In genomic region chr11:19714093-19714386, GRCh38 we compare ENCODE assay signal across 8 cellular contexts. TPM values are rescaled to one million over a fixed set of nuclear protein-coding genes. Genes with fewer than 3 reads are reported as not detected.
DNase-seq lines count a peak whose midpoint lies in the region; ATAC-seq, FAIRE-seq and TF ChIP-seq lines count a peak whose summit lies in the region.

No MANE protein-coding gene starts in this region.

- no peak overlapping the region for H3K27ac Mint-ChIP-seq in activated CD4-positive, alpha-beta T cell treated with anti-CD3 and anti-CD28 coated beads, Interleukin-2, amount 10 ng/mL, durations not matched to agents 7 days and 5 days
- peak overlapping the region; percentile 72 for H3K27ac Mint-ChIP-seq in astrocyte (ENCODE audit: unreplicated experiment)

- H3K4me1 ChIP-seq in astrocyte (ENCODE audit: insufficient read depth, low read length) (peaks cover 37% of the 10 kb centered on the region), left lung (peaks cover 7 to 31% of the 10 kb centered on the region in 2 donors), transverse colon (peaks cover 0 to 37% (median 28%) of the 10 kb centered on the region in 4 donors)

- FAIRE-seq in astrocyte (lab: Jason Lieb, UNC), result no peak

- no peaks in the 10 kb centered on the region for H3K9me3 Mint-ChIP-seq in activated CD4-positive, alpha-beta T cell treated with anti-CD3 and anti-CD28 coated beads, Interleukin-2, amount 10 ng/mL, durations not matched to agents 7 days and 5 days
- H3K9me3 Mint-ChIP-seq in astrocyte (ENCODE audit: unreplicated experiment), result no peaks in the 10 kb centered on the region

- peaks cover 59% of the 10 kb centered on the region for H3K27me3 Mint-ChIP-seq in activated CD4-positive, alpha-beta T cell treated with anti-CD3 and anti-CD28 coated beads, Interleukin-2, amount 10 ng/mL, durations not matched to agents 7 days and 5 days
- peaks cover 26% of the 10 kb centered on the region for H3K27me3 Mint-ChIP-seq in astrocyte (ENCODE audit: low read depth, unreplicated experiment)

- H3K4me2 ChIP-seq in astrocyte (ENCODE audit: low read length), result peak overlapping the region; percentile 97

- peak overlapping the region; percentile 64 for H2AFZ ChIP-seq in astrocyte (ENCODE audit: low read depth, low read length)

- peaks cover 26% of the 10 kb centered on the region for H3K4me1 Mint-ChIP-seq in activated CD4-positive, alpha-beta T cell treated with anti-CD3 and anti-CD28 coated beads, Interleukin-2, amount 10 ng/mL, durations not matched to agents 7 days and 5 days
- H3K4me1 Mint-ChIP-seq in astrocyte (ENCODE audit: low read depth, unreplicated experiment), result peaks cover 19% of the 10 kb centered on the region

- H3K36me3 ChIP-seq in astrocyte (ENCODE audit: insufficient read depth, low read length) (no peaks in the 10 kb centered on the region), left lung (no peaks in the 10 kb centered on the region), transverse colon (no peaks in the 10 kb centered on the region)

- peak overlapping the region; percentile 91 for H3K27ac ChIP-seq in astrocyte (ENCODE audit: low read depth, low read length)
- H3K27ac ChIP-seq in left lung, result peak overlapping the region in 1 of 2 donors; percentile 11
- peak overlapping the region; percentile 86 to 94 (median 90) for H3K27ac ChIP-seq in transverse colon

- intact Hi-C loops in left lung (cut with DNase I), result no loop called here
- intact Hi-C loops in transverse colon (cut with DNase I; ENCODE audit: low total_unique reads), result loop anchor here (5.0 kb wide), 1 partner anchor 37 kb away; no protein-coding TSS in a partner anchor
- intact Hi-C loops in posterior vena cava (cut with DNase I), result no loop called here

- H3K79me2 ChIP-seq in astrocyte (ENCODE audit: insufficient read depth, low read length), result peaks cover 36% of the 10 kb centered on the region

- H3K27me3 ChIP-seq in astrocyte (ENCODE audit: insufficient read depth, low read length), result no peaks in the 10 kb centered on the region
- peaks cover 0 to 37% of the 10 kb centered on the region in 2 donors for H3K27me3 ChIP-seq in left lung
- peaks cover 33% of the 10 kb centered on the region for H3K27me3 ChIP-seq in transverse colon

- H3K9me3 ChIP-seq in astrocyte (ENCODE audit: insufficient read depth, low read depth, low read length) (no peaks in the 10 kb centered on the region), left lung (no peaks in the 10 kb centered on the region), transverse colon (no peaks in the 10 kb centered on the region)

- no peak for DNase-seq in activated CD4-positive, alpha-beta T cell treated with anti-CD3 and anti-CD28 coated beads, Interleukin-2, amount 10 ng/mL, durations not matched to agents 7 days and 5 days
- DNase-seq in activated CD4-positive, alpha-beta T cell treated with anti-CD3 and anti-CD28 coated beads, Interleukin-2, amount 50 U/mL, for 4 hours, result no peak
- no peak for DNase-seq in astrocyte (ENCODE audit: low read depth)
- peak in 1 of 2 donors; percentile 76 for DNase-seq in left lung
- DNase-seq in transverse colon, result no peak
- no peak for DNase-seq in posterior vena cava (ENCODE audit: low spot score)
- DNase-seq in NCI-H1436 (lab: John Stamatoyannopoulos, UW), result no peak

- H4K20me1 ChIP-seq in astrocyte (ENCODE audit: insufficient read depth, low read length), result no peaks in the 10 kb centered on the region

- WGBS in transverse colon (ENCODE audit: low coverage in 1 of 2), 2 donors, result 0 to 7% methylated on average over 3 to 17 of the region's 17 CpGs

- ATAC-seq in left lung (peak; percentile 4), HG02970 (IDR thresholded peaks at IDR 0.05; ENCODE audit: low FRiP score, unreplicated experiment) (no peak)

- peak overlapping the region; percentile 45 for H3K4me3 Mint-ChIP-seq in activated CD4-positive, alpha-beta T cell treated with anti-CD3 and anti-CD28 coated beads, Interleukin-2, amount 10 ng/mL, durations not matched to agents 7 days and 5 days
- H3K4me3 Mint-ChIP-seq in astrocyte (ENCODE audit: unreplicated experiment), result peak overlapping the region; percentile 80

- no peak for TF ChIP-seq POLR2A in transverse colon (IDR thresholded peaks at IDR 0.05)

- H3K4me3 ChIP-seq in astrocyte (ENCODE audit: insufficient read depth, low read depth, low read length), result peak overlapping the region; percentile 71
- peak overlapping the region; percentile 54 to 55 for H3K4me3 ChIP-seq in left lung
- H3K4me3 ChIP-seq in transverse colon, result peak overlapping the region; percentile 48 to 77 (median 58)

- in situ Hi-C loops in transverse colon (cut with MboI; ENCODE audit: low pct_ligation_motif_present in 1 of 4, low pct_unique_long_range_greater_than_20kb in 1 of 4, low sequenced_read_pairs in 3 of 4), result no loop called here

- CTCF ChIA-PET in activated CD4-positive, alpha-beta T cell treated with anti-CD3 and anti-CD28 coated beads, Interleukin-2, amount 10 ng/mL, durations not matched to agents 7 days and 5 days (lab: Charles Lee), result interaction anchor here (1.2 kb wide), 1 partner anchor 10 kb away, joined by 6 read pairs; no protein-coding TSS in a partner anchor

- no peaks in the 10 kb centered on the region for H3K36me3 Mint-ChIP-seq in activated CD4-positive, alpha-beta T cell treated with anti-CD3 and anti-CD28 coated beads, Interleukin-2, amount 10 ng/mL, durations not matched to agents 7 days and 5 days (ENCODE audit: low read depth)
- no peaks in the 10 kb centered on the region for H3K36me3 Mint-ChIP-seq in astrocyte (ENCODE audit: low read depth, unreplicated experiment)

- TF ChIP-seq EP300 in transverse colon (IDR thresholded peaks at IDR 0.05; ENCODE audit: low read depth), result no peak

- H3K9ac ChIP-seq in astrocyte (ENCODE audit: low read length), result peak overlapping the region; percentile 84

- TF ChIP-seq CTCF in astrocyte (IDR thresholded peaks at IDR 0.05; ENCODE audit: insufficient read depth, low read depth, low read length), result no peak
- no peak for TF ChIP-seq CTCF in left lung (IDR thresholded peaks at IDR 0.05)
- TF ChIP-seq CTCF in transverse colon (IDR thresholded peaks at IDR 0.05), result no peak

- POLR2A ChIA-PET in activated CD4-positive, alpha-beta T cell treated with anti-CD3 and anti-CD28 coated beads, Interleukin-2, amount 10 ng/mL, durations not matched to agents 7 days and 5 days (lab: Charles Lee), result no interaction called here

RNA-seq across cellular contexts. Expression of gene NAV2, which starts 1.4 kb away (rescaled TPM):
- total RNA-seq in activated CD4-positive, alpha-beta T cell treated with anti-CD3 and anti-CD28 coated beads, Interleukin-2, amount 10 ng/mL, durations not matched to agents 7 days and 5 days, result 1 to 10 TPM in 1 of 2 experiments, under 1 TPM in 1; 0.29 to 1.1 TPM
- total RNA-seq in astrocyte (17.6 and 20.6 TPM in 2 replicates), left lung (10 to 100 TPM; 42.9 to 59.9 TPM), transverse colon (10 to 100 TPM in 3 of 4 donors, 1 to 10 TPM in 1; 9.6 to 40.0 (median 23.1) TPM), posterior vena cava (100 to 1,000 TPM in 1 of 2 donors, 10 to 100 TPM in 1; 69.2 to 108 TPM)
